8 cellular contexts compared by ENCODE assay signal in the genomic region with DNA sequence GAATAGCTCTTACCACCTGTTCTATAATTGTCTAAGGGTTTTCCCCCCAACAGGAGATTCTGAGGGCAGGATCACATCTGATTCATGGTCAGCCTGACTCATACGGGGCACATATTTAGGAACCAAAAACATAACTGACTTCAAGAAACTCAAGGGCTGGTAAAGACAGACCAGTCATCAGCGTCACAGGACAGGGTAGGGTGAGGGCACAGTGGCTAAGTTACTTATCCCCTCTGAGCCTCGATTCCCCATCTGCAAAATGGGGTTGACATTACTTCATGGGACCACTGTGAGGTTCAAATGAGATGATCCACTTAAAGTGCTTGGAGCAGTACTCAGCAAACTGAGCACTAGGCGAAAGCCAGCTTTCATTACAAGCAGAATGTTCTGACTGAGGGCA. TPM values are rescaled to one million over a fixed set of nuclear protein-coding genes. Genes with fewer than 3 reads are reported as not detected.
DNase-seq lines count a peak whose midpoint lies in the region; ATAC-seq and TF ChIP-seq lines count a peak whose summit lies in the region.

No MANE protein-coding gene starts in this region.

- H3K9ac ChIP-seq in HUES6 (ENCODE audit: low read length) (peak overlapping the region; percentile 88), rectal smooth muscle tissue (ENCODE audit: low read length) (peak overlapping the region; percentile 97)

- H3K4me1 ChIP-seq in HUES6 (ENCODE audit: control insufficient read depth, insufficient read depth, low read length) (peaks cover 14% of the 10 kb centered on the region), rectal smooth muscle tissue (ENCODE audit: control insufficient read depth, insufficient read depth, low read length) (peaks cover 10% of the 10 kb centered on the region)

- H3K36me3 ChIP-seq in HUES6 (ENCODE audit: control insufficient read depth, insufficient read depth, low read length) (peaks cover 17% of the 10 kb centered on the region), rectal smooth muscle tissue (ENCODE audit: control insufficient read depth, insufficient read depth, low read length) (peaks cover 3% of the 10 kb centered on the region)

- no peak overlapping the region for H3K27ac ChIP-seq in HUES6 (ENCODE audit: low read depth, low read length)
- H3K27ac ChIP-seq in rectal smooth muscle tissue (ENCODE audit: low read depth, low read length), result peak overlapping the region; percentile 92

- no peak for ATAC-seq in GM19324 (IDR thresholded peaks at IDR 0.05; ENCODE audit: low FRiP score, unreplicated experiment)

- H3K4me3 ChIP-seq in HUES6 (ENCODE audit: low read depth, low read length) (peak overlapping the region; percentile 93), fibroblast of villous mesenchyme (ENCODE audit: low read depth, low read length) (peak overlapping the region; percentile 74), rectal smooth muscle tissue (ENCODE audit: low read length) (peak overlapping the region; percentile 96)

- peak; percentile 22 for DNase-seq in NCI-H82 (lab: John Stamatoyannopoulos, UW)
- DNase-seq in NCI-H82 treated with DMSO at 0.1 percent for 48 hours (lab: John Stamatoyannopoulos, UW; ENCODE audit: unreplicated experiment), result no peak
- DNase-seq in activated T-cell treated with anti-CD3 and anti-CD28 coated beads for 48 hours (ENCODE audit: low read depth), result peak; percentile 42
- peak; percentile 28 for DNase-seq in fibroblast of villous mesenchyme (ENCODE audit: low read depth)
- DNase-seq in NCI-H128 (lab: John Stamatoyannopoulos, UW; ENCODE audit: unreplicated experiment), result no peak

- TF ChIP-seq CTCF in fibroblast of villous mesenchyme (IDR thresholded peaks at IDR 0.05; ENCODE audit: insufficient read depth, low read depth, low read length), result no peak

- H3K27me3 ChIP-seq in HUES6 (ENCODE audit: control insufficient read depth, insufficient read depth, low read length), result no peaks in the 10 kb centered on the region
- H3K27me3 ChIP-seq in rectal smooth muscle tissue (ENCODE audit: control insufficient read depth, insufficient read depth, low read length), result no peaks in the 10 kb centered on the region

- H3K9me3 ChIP-seq in HUES6 (ENCODE audit: control insufficient read depth, insufficient read depth, low read depth, low read length), result no peaks in the 10 kb centered on the region

RNA-seq across cellular contexts. Expression of a gene that starts 0.6 kb away (rescaled TPM):
- total RNA-seq in fibroblast of villous mesenchyme, result 50.3 and 51.8 TPM in 2 replicates

RNA-seq across cellular contexts. Expression of a gene that starts 0.7 kb away (rescaled TPM):
- 18.0 and 19.9 TPM in 2 replicates for total RNA-seq in fibroblast of villous mesenchyme

RNA-seq across cellular contexts. Expression of a gene that starts 42.5 kb away (rescaled TPM):
- total RNA-seq in fibroblast of villous mesenchyme, result 8.7 and 9.5 TPM in 2 replicates

RNA-seq across cellular contexts. Expression of a gene that starts 57.1 kb away (rescaled TPM):
- total RNA-seq in fibroblast of villous mesenchyme, result 12.9 and 16.0 TPM in 2 replicates

Comparison
In these comparisons a context has a peak if more than half of its experiments do, and no peak if none do; other contexts are left out.
1. DNase-seq: peak in NCI-H82 (single experiment), activated T-cell treated with anti-CD3 and anti-CD28 coated beads for 48 hours (single experiment) and fibroblast of villous mesenchyme (single experiment); none in NCI-H82 treated with DMSO at 0.1 percent for 48 hours (single experiment) and NCI-H128 (single experiment).
2. Peak in every context shown above with its lines, with median percentiles within 50 percentile points of each other: H3K4me3 ChIP-seq.